Comparison of ENCODE assay signal across 17 cellular contexts in the genomic region with DNA sequence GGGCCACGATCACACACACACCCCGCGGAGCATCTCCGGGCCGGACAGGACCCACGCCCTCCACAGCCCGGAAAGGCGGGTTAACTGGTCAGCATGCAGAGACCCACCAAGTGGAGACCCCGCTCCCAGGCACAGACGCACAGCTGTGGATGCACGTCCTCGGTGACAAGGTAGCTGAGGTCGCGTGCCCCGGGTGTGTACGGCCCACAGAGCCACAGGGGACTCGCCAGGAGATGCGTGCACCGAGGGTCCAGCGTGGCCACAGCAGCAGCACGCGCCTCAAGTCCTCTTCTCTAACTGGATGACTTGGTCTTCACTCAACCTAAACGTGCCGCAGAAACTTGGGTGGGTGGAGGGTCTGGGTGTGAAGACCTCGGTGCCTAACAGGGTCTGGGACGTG. TPM values are rescaled to one million over a fixed set of nuclear protein-coding genes. Genes with fewer than 3 reads are reported as not detected.
"Had no signal": no experiment of that assay in that cellular context is flagged by ENCODE, and none has a peak within 500 bp of the region (broad histone marks: within the 10 kb centered on the region; RNA-seq: fewer than 3 reads in every experiment).

No MANE protein-coding gene starts in this region.

- H3K4me1 Mint-ChIP-seq: nephron progenitor cell had no signal

- H3K9ac ChIP-seq: SK-N-SH had no signal

- H3K27ac ChIP-seq: cardiac muscle cell, esophagus squamous epithelium, psoas muscle, tibial artery had no signal

- H3K27ac Mint-ChIP-seq: activated naive CD8-positive, alpha-beta T cell had no signal

- H3K4me3 Mint-ChIP-seq: activated naive CD8-positive, alpha-beta T cell; nephron progenitor cell had no signal

- DNase-seq: activated CD4-positive, alpha-beta T cell treated with anti-CD3 and anti-CD28 coated beads, Interleukin-2, amount 50 U/mL, for 1 hour; amniotic stem cell; dermis blood vessel endothelial cell; effector memory CD4-positive, alpha-beta T cell; esophagus squamous epithelium; mammary epithelial cell; nephron progenitor cell; nucleus accumbens; SK-N-SH; stimulated activated CD4-positive, alpha-beta T cell treated with anti-CD3 and anti-CD28 coated beads, Interleukin-12 subunit alpha, Interleukin-12 subunit beta, amount 100 ng/mL, for 4 hours; stimulated activated CD4-positive, alpha-beta T cell treated with anti-CD3 and anti-CD28 coated beads, Interleukin-1b, Interleukin-23, amount 100 ng/mL, for 48 hours; stimulated activated naive CD4-positive, alpha-beta T cell had no signal

- H3K4me1 ChIP-seq: esophagus squamous epithelium, psoas muscle, tibial artery had no signal

- H3K4me2 ChIP-seq: SK-N-SH had no signal

- H3K4me3 ChIP-seq: cardiac muscle cell, esophagus squamous epithelium, psoas muscle, tibial artery had no signal

- H3K9me3 ChIP-seq: esophagus squamous epithelium, psoas muscle, SK-N-SH, tibial artery had no signal

- H3K36me3 ChIP-seq: cardiac muscle cell, esophagus squamous epithelium, tibial artery had no signal

- H3K36me3 Mint-ChIP-seq: activated naive CD8-positive, alpha-beta T cell had no signal

- H3K27me3 Mint-ChIP-seq: activated naive CD8-positive, alpha-beta T cell had no signal

- H3K27me3 ChIP-seq: cardiac muscle cell, esophagus squamous epithelium, tibial artery had no signal

- ATAC-seq: psoas muscle had no signal

RNA-seq across cellular contexts. Expression of a gene that starts 5.5 kb away (rescaled TPM):
- total RNA-seq: activated CD8-positive, alpha-beta memory T cell treated with anti-CD3 and anti-CD28 coated beads for 36 hours had no signal
